13 cellular contexts compared by ENCODE assay signal in the genomic region with DNA sequence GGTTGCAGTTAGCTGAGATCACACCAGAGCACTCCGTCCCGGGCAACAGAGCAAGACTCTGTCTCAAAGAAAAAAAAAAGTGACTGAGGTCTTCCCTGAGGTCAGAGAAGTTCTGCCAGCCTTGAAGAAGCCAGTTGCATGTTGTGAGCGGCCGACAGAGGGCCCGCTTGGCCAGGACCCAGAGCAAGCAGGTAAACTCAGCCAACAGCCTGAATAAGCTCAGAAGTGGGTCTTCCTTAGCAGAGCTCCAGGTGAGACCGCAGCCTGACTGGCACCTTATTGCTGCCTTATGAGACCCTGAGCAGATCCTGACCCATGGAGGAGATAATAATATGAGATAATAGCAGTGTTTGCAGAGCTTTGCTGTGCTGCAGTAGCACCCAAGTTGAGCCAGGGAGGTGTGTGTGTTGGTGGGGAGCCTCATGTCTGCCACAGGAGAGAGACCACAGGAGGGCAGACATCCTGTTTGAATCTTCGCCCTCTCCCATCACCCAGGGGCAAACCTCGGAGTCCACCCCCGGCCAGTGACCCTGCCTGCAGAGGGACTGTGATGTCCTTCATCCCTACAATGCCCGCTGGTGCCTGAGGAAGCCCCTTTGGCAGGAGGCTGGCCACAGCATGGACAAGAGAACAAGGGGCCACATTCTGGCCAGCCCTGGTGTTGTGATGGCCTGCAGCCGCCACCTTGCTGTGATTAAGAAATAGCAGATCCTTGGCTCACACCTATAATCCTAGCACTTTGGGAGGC. TPM values are rescaled to one million over a fixed set of nuclear protein-coding genes. Genes with fewer than 3 reads are reported as not detected.
DNase-seq lines count a peak whose midpoint lies in the region; FAIRE-seq and TF ChIP-seq lines count a peak whose summit lies in the region.
"Had no signal": no experiment of that assay in that cellular context is flagged by ENCODE, and none has a peak within 500 bp of the region (broad histone marks: within the 10 kb centered on the region; RNA-seq: fewer than 3 reads in every experiment).

No MANE protein-coding gene starts in this region.

- no peak overlapping the region for H3K4me3 Mint-ChIP-seq in CD4-positive, alpha-beta memory T cell
- H3K4me3 Mint-ChIP-seq: activated T-cell treated with anti-CD3 and anti-CD28 coated beads, Interleukin-2, amount 50 U/mL, for 72 hours had no signal

- peak; percentile 38 for TF ChIP-seq CTCF in 22Rv1 (IDR thresholded peaks at IDR 0.05)
- no peak for TF ChIP-seq CTCF in GM20000 (IDR thresholded peaks at IDR 0.05; ENCODE audit: extremely low read depth, missing control alignments)
- TF ChIP-seq CTCF in keratinocyte (optimal IDR thresholded peaks at IDR 0.05 in 1 of 3, IDR thresholded peaks at IDR 0.05 in 1 of 3, conservative IDR thresholded peaks at IDR 0.05 in 1 of 3; ENCODE audit: extremely low read depth in 1 of 3, insufficient read depth in 2 of 3, low read length in 3 of 3): peak in 2 of 3 experiments; percentile 53

- H3K4me3 ChIP-seq in keratinocyte (ENCODE audit: control insufficient read depth in 2 of 3, extremely low read depth in 1 of 3, insufficient read depth in 2 of 3, low read depth in 1 of 3, low read length in 3 of 3): no peak overlapping the region
- H3K4me3 ChIP-seq in CD4-positive, alpha-beta memory T cell (ENCODE audit: low read length in 2 of 2): no peak overlapping the region
- H3K4me3 ChIP-seq: lung had no signal

- dilution Hi-C loops in keratinocyte (cut with MboI; ENCODE audit: extremely low pct_ligation_motif_present, low sequenced_read_pairs): no loop called here

- no peaks in the 10 kb centered on the region for H3K36me3 Mint-ChIP-seq in CD4-positive, alpha-beta memory T cell

- peaks cover 20% of the 10 kb centered on the region for H3K27me3 ChIP-seq in keratinocyte (ENCODE audit: control insufficient read depth, extremely low read depth, insufficient read depth, low read length)
- no peaks in the 10 kb centered on the region for H3K27me3 ChIP-seq in CD4-positive, alpha-beta memory T cell (ENCODE audit: insufficient read depth, low read length)

- H3K9me1 ChIP-seq in keratinocyte (ENCODE audit: control insufficient read depth, extremely low read depth, insufficient read depth, low read length): no peaks in the 10 kb centered on the region

- H3K4me1 ChIP-seq in keratinocyte (ENCODE audit: control insufficient read depth, extremely low read depth, insufficient read depth, low read length): no peaks in the 10 kb centered on the region
- H3K4me1 ChIP-seq in CD4-positive, alpha-beta memory T cell (ENCODE audit: insufficient read depth, low read length): peaks cover 10% of the 10 kb centered on the region

- POLR2A ChIA-PET in CD4-positive, alpha-beta memory T cell (lab: Charles Lee; ENCODE audit: partially characterized antibody): no interaction called here

- H4K20me1 ChIP-seq in keratinocyte (ENCODE audit: control insufficient read depth, extremely low read depth, insufficient read depth, low read length): no peaks in the 10 kb centered on the region

- no peak overlapping the region for H3K27ac ChIP-seq in 22Rv1
- H3K27ac ChIP-seq in keratinocyte (ENCODE audit: control insufficient read depth, insufficient read depth, low read length): no peak overlapping the region
- H3K27ac ChIP-seq in CD4-positive, alpha-beta memory T cell (ENCODE audit: low read depth, low read length): no peak overlapping the region

- H3K9ac ChIP-seq in keratinocyte (ENCODE audit: control insufficient read depth, extremely low read depth, insufficient read depth, low read length): no peak overlapping the region

- peak; percentile 7 for DNase-seq in GM20000 (ENCODE audit: low spot score)
- peak; percentile 59 for DNase-seq in SK-MEL-5 (ENCODE audit: low read depth, low spot score)
- no peak for DNase-seq in keratinocyte (ENCODE audit: low read depth, low spot score)
- DNase-seq in activated gamma-delta T cell treated with Interleukin-2 at 50 U/mL for 16 hours: no peak
- no peak for DNase-seq in CD4-positive, alpha-beta memory T cell
- DNase-seq in NCI-H526 (lab: John Stamatoyannopoulos, UW): no peak
- no peak for DNase-seq in germinal center (ENCODE audit: low spot score)
- DNase-seq: activated CD4-positive, alpha-beta T cell treated with anti-CD3 and anti-CD28 coated beads for 4 hours; activated T-cell treated with anti-CD3 and anti-CD28 coated beads, Interleukin-2, amount 50 U/mL, for 72 hours; occipital lobe; SW 1271 had no signal

- H3K9me3 ChIP-seq in keratinocyte (ENCODE audit: control insufficient read depth, low read depth, low read length): no peaks in the 10 kb centered on the region
- H3K9me3 ChIP-seq in CD4-positive, alpha-beta memory T cell (ENCODE audit: control insufficient read depth in 1 of 2, low read length in 2 of 2): no peaks in the 10 kb centered on the region

- CTCF ChIA-PET in CD4-positive, alpha-beta memory T cell (lab: Charles Lee; ENCODE audit: partially characterized antibody): interaction anchor here (0.8 kb wide), 1 partner anchor 11 kb away, joined by 3 read pairs; no protein-coding TSS in a partner anchor

- H3K36me3 ChIP-seq in keratinocyte (ENCODE audit: control insufficient read depth in 2 of 2, extremely low read depth in 1 of 2, insufficient read depth in 2 of 2, low read length in 2 of 2): no peaks in the 10 kb centered on the region
- no peaks in the 10 kb centered on the region for H3K36me3 ChIP-seq in CD4-positive, alpha-beta memory T cell (ENCODE audit: insufficient read depth, low read length)

- H2AFZ ChIP-seq in keratinocyte (ENCODE audit: control insufficient read depth, low read length): no peak overlapping the region

- peaks cover 6 to 20% (median 8%) of the 10 kb centered on the region in 4 donors for H3K4me1 Mint-ChIP-seq in CD4-positive, alpha-beta memory T cell

- peaks cover 0 to 4% (median 0%) of the 10 kb centered on the region in 8 donors for H3K9me3 Mint-ChIP-seq in CD4-positive, alpha-beta memory T cell
- H3K9me3 Mint-ChIP-seq: activated T-cell treated with anti-CD3 and anti-CD28 coated beads, Interleukin-2, amount 50 U/mL, for 72 hours had no signal

- H3K4me2 ChIP-seq in keratinocyte (ENCODE audit: control insufficient read depth, extremely low read depth, insufficient read depth, low read depth, low read length): no peak overlapping the region

- in situ Hi-C loops in SK-MEL-5 (cut with HindIII; ENCODE audit: low pct_unique_long_range_greater_than_20kb, low sequenced_read_pairs): no loop called here

- FAIRE-seq in keratinocyte (lab: Jason Lieb, UNC): no peak

- peaks cover 16 to 32% of the 10 kb centered on the region in 2 donors for H3K27me3 Mint-ChIP-seq in CD4-positive, alpha-beta memory T cell

- H3K27ac Mint-ChIP-seq in CD4-positive, alpha-beta memory T cell: no peak overlapping the region
- H3K27ac Mint-ChIP-seq: activated T-cell treated with anti-CD3 and anti-CD28 coated beads, Interleukin-2, amount 50 U/mL, for 72 hours had no signal

- intact Hi-C loops in CD4-positive, alpha-beta memory T cell (cut with micrococcal nuclease): no loop called here

- H3K79me2 ChIP-seq in keratinocyte (ENCODE audit: control insufficient read depth, insufficient read depth, low read length): no peaks in the 10 kb centered on the region

RNA-seq across cellular contexts. Expression of a gene that starts 10.8 kb away (rescaled TPM):
- 0.71 and 1.7 TPM in 2 replicates for total RNA-seq in SK-MEL-5 (2014; rRNA removed; shearing (Covaris generic))
- 0.49 and 1.3 TPM in 2 replicates for polyA plus RNA-seq in SK-MEL-5 (2015; cell fraction: cytosol; rRNA removed)
- polyA plus RNA-seq in SK-MEL-5 (2015; cell fraction: nucleus; rRNA removed): not detected in 2 replicates
- not detected in 3 replicates for polyA plus RNA-seq in keratinocyte
- not detected for polyA plus RNA-seq in keratinocyte (2011; ENCODE audit: low read depth)
- not detected in 2 replicates for polyA plus RNA-seq in keratinocyte (2011; cell fraction: cytosol; rRNA removed)
- polyA plus RNA-seq in keratinocyte (2011; cell fraction: nucleus; rRNA removed): not detected in 2 replicates
- 0.13 TPM in 1 of 2 replicates, not detected in the other for polyA plus RNA-seq in keratinocyte (2012; ENCODE audit: low replicate concordance)
- not detected in 3 replicates for polyA minus RNA-seq in keratinocyte
- polyA minus RNA-seq in keratinocyte (2011; cell fraction: cytosol; rRNA and poly(A)+ RNA removed): not detected
- polyA minus RNA-seq in keratinocyte (2011; cell fraction: nucleus; rRNA and poly(A)+ RNA removed): not detected in 2 replicates
- total RNA-seq in CD4-positive, alpha-beta memory T cell: not detected
- not detected for polyA plus RNA-seq in CD4-positive, alpha-beta memory T cell
- total RNA-seq: lung, occipital lobe had no signal

Comparison
In these comparisons a context has a peak if more than half of its experiments do, and no peak if none do; other contexts are left out.
1. DNase-seq: peak in GM20000 (single experiment) and SK-MEL-5 (single experiment); none in keratinocyte (single experiment), activated gamma-delta T cell treated with Interleukin-2 at 50 U/mL for 16 hours (single experiment), CD4-positive, alpha-beta memory T cell (0 of 5), NCI-H526 (0 of 2) and germinal center (single experiment).